ENCODE assay signal across 35 cellular contexts in the genomic region with DNA sequence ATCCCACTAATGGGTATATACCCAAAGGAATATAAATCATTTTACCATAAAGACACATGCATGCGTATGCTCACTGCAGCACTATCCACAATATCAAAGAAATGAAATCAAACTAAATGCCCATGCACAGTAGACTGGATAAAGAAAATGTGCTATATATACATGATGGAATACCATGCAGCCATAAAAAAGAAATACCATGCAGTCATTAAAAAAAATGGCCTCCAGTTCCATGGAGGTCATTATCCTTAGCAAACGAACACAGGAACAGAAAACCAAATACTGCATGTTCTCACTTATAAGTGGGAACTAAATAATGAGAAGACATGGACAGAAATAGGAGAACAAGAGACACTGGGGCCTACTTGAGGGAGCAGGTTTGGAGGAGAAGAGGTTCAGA.
"Had no signal": no experiment of that assay in that cellular context is flagged by ENCODE, and none has a peak within 500 bp of the region (broad histone marks: within the 10 kb centered on the region; RNA-seq: fewer than 3 reads in every experiment).

No MANE protein-coding gene starts in this region.

- H3K27me3 ChIP-seq: adrenal gland, body of pancreas, brain microvascular endothelial cell, cardiac muscle cell, colonic mucosa had no signal

- DNase-seq: activated B cell treated with CpG ODN at 0.5 μM for 24 hours; activated CD4-positive, alpha-beta memory T cell treated with anti-CD3 and anti-CD28 coated beads for 36 hours; activated CD4-positive, alpha-beta T cell treated with anti-CD3 and anti-CD28 coated beads for 48 hours; activated CD4-positive, alpha-beta T cell treated with anti-CD3 and anti-CD28 coated beads, Interleukin-2, amount 50 U/mL, for 1 hour; activated CD4-positive, alpha-beta T cell treated with anti-CD3 and anti-CD28 coated beads, Interleukin-2, amount 50 U/mL, for 4 hours; activated CD4-positive, CD25-positive, alpha-beta regulatory T cell treated with anti-CD3 and anti-CD28 coated beads, Interleukin-2, amount 50 U/mL, for 72 hours; activated CD8-positive, alpha-beta memory T cell treated with anti-CD3 and anti-CD28 coated beads, Interleukin-2, amount 50 U/mL, for 4 hours; activated CD8-positive, alpha-beta T cell treated with anti-CD3 and anti-CD28 coated beads for 36 hours; activated effector memory CD4-positive, alpha-beta T cell treated with anti-CD3 and anti-CD28 coated beads, Interleukin-2, amount 50 U/mL, for 16 hours; activated gamma-delta T cell treated with Interleukin-2 at 50 U/mL for 16 hours; activated naive CD4-positive, alpha-beta T cell; activated naive CD4-positive, alpha-beta T cell treated with anti-CD3 and anti-CD28 coated beads for 36 hours; activated naive CD4-positive, alpha-beta T cell treated with anti-CD3 and anti-CD28 coated beads, Interleukin-2, amount 50 U/mL, for 16 hours; activated naive CD8-positive, alpha-beta T cell treated with anti-CD3 and anti-CD28 coated beads for 36 hours; activated T-cell treated with anti-CD3 and anti-CD28 coated beads for 4 hours; activated T-cell treated with anti-CD3 and anti-CD28 coated beads, Interleukin-2, amount 50 U/mL, for 1 hour; activated T-cell treated with anti-CD3 and anti-CD28 coated beads, Interleukin-2, amount 50 U/mL, for 4 hours; activated T-cell treated with anti-CD3 and anti-CD28 coated beads, Interleukin-2, amount 50 U/mL, for 72 hours; adrenal gland; amniotic stem cell; aorta; body of pancreas; brain microvascular endothelial cell; caudate nucleus; cerebellar nuclear complex; colonic mucosa; T-helper 2 cell; T-helper 9 cell had no signal

- H3K36me3 ChIP-seq: adrenal gland, brain microvascular endothelial cell, cardiac muscle cell, colonic mucosa had no signal

- H3K4me1 ChIP-seq: adrenal gland, body of pancreas, colonic mucosa had no signal

- H3K4me3 ChIP-seq: adrenal gland, body of pancreas, cardiac muscle cell, colonic mucosa had no signal

- H3K9me3 ChIP-seq: adrenal gland, body of pancreas, colonic mucosa had no signal

- H3K27ac ChIP-seq: adrenal gland, body of pancreas, brain microvascular endothelial cell, cardiac muscle cell, colonic mucosa, VCaP had no signal

- ATAC-seq: activated CD8-positive, alpha-beta T cell treated with anti-CD3 and anti-CD28 coated beads for 36 hours; activated naive CD4-positive, alpha-beta T cell treated with anti-CD3 and anti-CD28 coated beads, Interleukin-2, amount 50 U/mL, for 72 hours; activated T-cell treated with anti-CD3 and anti-CD28 coated beads, Interleukin-2, amount 50 U/mL, for 4 hours; activated T-cell treated with anti-CD3 and anti-CD28 coated beads, Interleukin-2, amount 50 U/mL, for 72 hours; activated T-helper 17 cell treated with anti-CD3 and anti-CD28 coated beads, Interleukin-2, amount 50 U/mL, for 72 hours; body of pancreas had no signal

- FAIRE-seq: astrocyte, bronchial epithelial cell, TTC549 had no signal
